16 cellular contexts compared by ENCODE assay signal in genomic region chr11:131065435-131066295, GRCh38.
"Had no signal": no experiment of that assay in that cellular context is flagged by ENCODE, and none has a peak within 500 bp of the region (broad histone marks: within the 10 kb centered on the region; RNA-seq: fewer than 3 reads in every experiment).

No MANE protein-coding gene starts in this region.

- H3K4me1 ChIP-seq: thyroid gland had no signal

- H3K36me3 ChIP-seq: thyroid gland had no signal

- ATAC-seq: activated CD8-positive, alpha-beta T cell treated with anti-CD3 and anti-CD28 coated beads for 36 hours; activated naive CD8-positive, alpha-beta T cell treated with anti-CD3 and anti-CD28 coated beads, Interleukin-2, amount 50 U/mL, for 24 hours; left ventricle myocardium superior; stimulated activated naive B cell treated with anti-CD40 and anti-IgM and Interleukin-4, amounts not matched to agents 10 μg/mL and 1 μg/mL and 100 μg/mL, for 72 hours had no signal

- H3K9me3 ChIP-seq: thyroid gland had no signal

- H3K27ac ChIP-seq: coronary artery, thyroid gland had no signal

- H3K4me1 Mint-ChIP-seq: activated CD4-positive, alpha-beta T cell treated with anti-CD3 and anti-CD28 coated beads, Interleukin-2, amount 10 ng/mL, durations not matched to agents 24 days and 14 days; activated naive CD4-positive, alpha-beta T cell treated with anti-CD3 and anti-CD28 coated beads, Interleukin-2, amount 10 ng/mL, durations not matched to agents 7 days and 5 days; activated naive CD8-positive, alpha-beta T cell treated with anti-CD3 and anti-CD28 coated beads, Interleukin-2, amount 50 U/mL, for 24 hours; central memory CD8-positive, alpha-beta T cell; naive B cell; stimulated activated naive B cell treated with anti-CD40 and anti-IgM and Interleukin-4, amounts not matched to agents 10 μg/mL and 1 μg/mL and 100 μg/mL, for 72 hours had no signal

- H3K4me3 Mint-ChIP-seq: activated CD4-positive, alpha-beta T cell treated with anti-CD3 and anti-CD28 coated beads, Interleukin-2, amount 10 ng/mL, durations not matched to agents 24 days and 14 days; activated CD8-positive, alpha-beta T cell treated with anti-CD3 and anti-CD28 coated beads for 36 hours; activated naive CD4-positive, alpha-beta T cell treated with anti-CD3 and anti-CD28 coated beads, Interleukin-2, amount 10 ng/mL, durations not matched to agents 7 days and 5 days; activated naive CD8-positive, alpha-beta T cell treated with anti-CD3 and anti-CD28 coated beads, Interleukin-2, amount 50 U/mL, for 24 hours; activated T-cell treated with anti-CD3 and anti-CD28 coated beads, Interleukin-2, amount 50 U/mL, for 24 hours; central memory CD8-positive, alpha-beta T cell; naive B cell; neural crest cell; stimulated activated naive B cell treated with anti-CD40 and anti-IgM and Interleukin-4, amounts not matched to agents 10 μg/mL and 1 μg/mL and 100 μg/mL, for 72 hours had no signal

- H3K9me3 Mint-ChIP-seq: activated CD4-positive, alpha-beta T cell treated with anti-CD3 and anti-CD28 coated beads, Interleukin-2, amount 10 ng/mL, durations not matched to agents 24 days and 14 days; activated CD8-positive, alpha-beta T cell treated with anti-CD3 and anti-CD28 coated beads for 36 hours; activated naive CD4-positive, alpha-beta T cell treated with anti-CD3 and anti-CD28 coated beads, Interleukin-2, amount 10 ng/mL, durations not matched to agents 7 days and 5 days; activated naive CD8-positive, alpha-beta T cell treated with anti-CD3 and anti-CD28 coated beads, Interleukin-2, amount 50 U/mL, for 24 hours; activated T-cell treated with anti-CD3 and anti-CD28 coated beads, Interleukin-2, amount 50 U/mL, for 24 hours; neural crest cell; stimulated activated naive B cell treated with anti-CD40 and anti-IgM and Interleukin-4, amounts not matched to agents 10 μg/mL and 1 μg/mL and 100 μg/mL, for 72 hours had no signal

- H3K27me3 ChIP-seq: thyroid gland had no signal

- H3K36me3 Mint-ChIP-seq: activated naive CD4-positive, alpha-beta T cell treated with anti-CD3 and anti-CD28 coated beads, Interleukin-2, amount 10 ng/mL, durations not matched to agents 7 days and 5 days; naive B cell; stimulated activated naive B cell treated with anti-CD40 and anti-IgM and Interleukin-4, amounts not matched to agents 10 μg/mL and 1 μg/mL and 100 μg/mL, for 72 hours had no signal

- H3K27me3 Mint-ChIP-seq: activated CD4-positive, alpha-beta T cell treated with anti-CD3 and anti-CD28 coated beads, Interleukin-2, amount 10 ng/mL, durations not matched to agents 24 days and 14 days; activated naive CD4-positive, alpha-beta T cell treated with anti-CD3 and anti-CD28 coated beads, Interleukin-2, amount 10 ng/mL, durations not matched to agents 7 days and 5 days had no signal

- H3K27ac Mint-ChIP-seq: activated CD4-positive, alpha-beta T cell treated with anti-CD3 and anti-CD28 coated beads, Interleukin-2, amount 10 ng/mL, durations not matched to agents 24 days and 14 days; activated CD8-positive, alpha-beta T cell treated with anti-CD3 and anti-CD28 coated beads for 36 hours; activated naive CD4-positive, alpha-beta T cell treated with anti-CD3 and anti-CD28 coated beads, Interleukin-2, amount 10 ng/mL, durations not matched to agents 7 days and 5 days; activated naive CD8-positive, alpha-beta T cell treated with anti-CD3 and anti-CD28 coated beads, Interleukin-2, amount 50 U/mL, for 24 hours; activated T-cell treated with anti-CD3 and anti-CD28 coated beads, Interleukin-2, amount 50 U/mL, for 24 hours; progenitor cell of endocrine pancreas; stimulated activated naive B cell treated with anti-CD40 and anti-IgM and Interleukin-4, amounts not matched to agents 10 μg/mL and 1 μg/mL and 100 μg/mL, for 72 hours had no signal

- H3K4me3 ChIP-seq: coronary artery, thyroid gland had no signal

- DNase-seq: activated CD4-positive, alpha-beta T cell treated with anti-CD3 and anti-CD28 coated beads, Interleukin-2, amount 10 ng/mL, durations not matched to agents 24 days and 14 days; activated CD4-positive, CD25-positive, alpha-beta regulatory T cell; activated CD8-positive, alpha-beta T cell treated with anti-CD3 and anti-CD28 coated beads for 36 hours; activated naive CD4-positive, alpha-beta T cell treated with anti-CD3 and anti-CD28 coated beads, Interleukin-2, amount 10 ng/mL, durations not matched to agents 7 days and 5 days; activated naive CD8-positive, alpha-beta T cell treated with anti-CD3 and anti-CD28 coated beads, Interleukin-2, amount 50 U/mL, for 24 hours; activated T-cell treated with anti-CD3 and anti-CD28 coated beads, Interleukin-2, amount 50 U/mL, for 24 hours; anterior cingulate cortex; foreskin melanocyte; left ventricle myocardium superior; naive B cell; stimulated activated naive B cell treated with anti-CD40 and anti-IgM and Interleukin-4, amounts not matched to agents 10 μg/mL and 1 μg/mL and 100 μg/mL, for 72 hours; thyroid gland had no signal
